10 cellular contexts compared by ENCODE assay signal in genomic region chr11:57779275-57779674, GRCh38. TPM values are rescaled to one million over a fixed set of nuclear protein-coding genes. Genes with fewer than 3 reads are reported as not detected.
DNase-seq lines count a peak whose midpoint lies in the region; ATAC-seq and TF ChIP-seq lines count a peak whose summit lies in the region.
"Had no signal": no experiment of that assay in that cellular context is flagged by ENCODE, and none has a peak within 500 bp of the region (broad histone marks: within the 10 kb centered on the region; RNA-seq: fewer than 3 reads in every experiment).

No MANE protein-coding gene starts in this region.

- no peaks in the 10 kb centered on the region for H3K9me2 ChIP-seq in hepatocyte (replicated peaks; ENCODE audit: insufficient read depth)

- CTCF ChIA-PET in CD4-positive, alpha-beta memory T cell (lab: Charles Lee; ENCODE audit: partially characterized antibody) = interaction anchor here (0.6 to 1.8 kb wide), 2 partner anchors 18 to 21 kb away, joined by 3 to 4 read pairs; partner anchors contain the start of gene CTNND1

- WGBS in hepatocyte (ENCODE audit: low lambda C conversion rate, missing lambda C conversion rate) = 17% methylated on average over 1 of the region's 1 CpG

- no peak overlapping the region for H3K4me3 ChIP-seq in hepatocyte
- H3K4me3 ChIP-seq in rectal smooth muscle tissue (ENCODE audit: low read length) = peak overlapping the region; percentile 51
- no peak overlapping the region for H3K4me3 ChIP-seq in CD4-positive, alpha-beta memory T cell (ENCODE audit: low read length in 2 of 2)

- no peaks in the 10 kb centered on the region for H3K9me3 Mint-ChIP-seq in activated naive CD8-positive, alpha-beta T cell treated with anti-CD3 and anti-CD28 coated beads for 36 hours
- no peaks in the 10 kb centered on the region for H3K9me3 Mint-ChIP-seq in CD4-positive, alpha-beta memory T cell
- H3K9me3 Mint-ChIP-seq: activated naive CD4-positive, alpha-beta T cell treated with anti-CD3 and anti-CD28 coated beads, Interleukin-2, amount 50 U/mL, for 24 hours had no signal

- POLR2A ChIA-PET in CD4-positive, alpha-beta memory T cell (lab: Charles Lee; ENCODE audit: partially characterized antibody) = interaction anchor here (1.2 kb wide), 1 partner anchor 37 kb away, joined by 3 read pairs; the partner anchor contains the start of gene SELENOH

- no peak overlapping the region for H3K9ac ChIP-seq in rectal smooth muscle tissue (ENCODE audit: low read length)

- H3K27me3 ChIP-seq in hepatocyte (no peaks in the 10 kb centered on the region), rectal smooth muscle tissue (ENCODE audit: control insufficient read depth, insufficient read depth, low read length) (no peaks in the 10 kb centered on the region)
- H3K27me3 ChIP-seq in CD4-positive, alpha-beta memory T cell (ENCODE audit: insufficient read depth, low read length) = no peaks in the 10 kb centered on the region

- H3K4me1 ChIP-seq in hepatocyte (ENCODE audit: insufficient read depth) (peaks cover 77% of the 10 kb centered on the region), rectal smooth muscle tissue (ENCODE audit: control insufficient read depth, insufficient read depth, low read length) (peaks cover 49% of the 10 kb centered on the region)
- no peaks in the 10 kb centered on the region for H3K4me1 ChIP-seq in CD4-positive, alpha-beta memory T cell (ENCODE audit: insufficient read depth, low read length)

- DNase-seq in EH (ENCODE audit: low read depth) = peak; percentile 82
- peak; percentile 82 for DNase-seq in astrocyte of the hippocampus (ENCODE audit: low read depth, low spot score)
- peak; percentile 52 for DNase-seq in hepatocyte (ENCODE audit: low spot score)
- no peak for DNase-seq in activated naive CD8-positive, alpha-beta T cell treated with anti-CD3 and anti-CD28 coated beads for 36 hours
- DNase-seq in CD4-positive, alpha-beta memory T cell = no peak
- DNase-seq: NCI-H1694 had no signal

- H3K9me3 ChIP-seq in hepatocyte (ENCODE audit: low read depth) = no peaks in the 10 kb centered on the region
- no peaks in the 10 kb centered on the region for H3K9me3 ChIP-seq in CD4-positive, alpha-beta memory T cell (ENCODE audit: control insufficient read depth in 1 of 2, low read length in 2 of 2)

- peak overlapping the region; percentile 73 for H3K4me2 ChIP-seq in hepatocyte

- H3K4me3 Mint-ChIP-seq in activated naive CD8-positive, alpha-beta T cell treated with anti-CD3 and anti-CD28 coated beads for 36 hours = no peak overlapping the region
- no peak overlapping the region for H3K4me3 Mint-ChIP-seq in CD4-positive, alpha-beta memory T cell
- H3K4me3 Mint-ChIP-seq: activated naive CD4-positive, alpha-beta T cell treated with anti-CD3 and anti-CD28 coated beads, Interleukin-2, amount 50 U/mL, for 24 hours had no signal

- H3K4me1 Mint-ChIP-seq in activated naive CD8-positive, alpha-beta T cell treated with anti-CD3 and anti-CD28 coated beads for 36 hours = peaks cover 29% of the 10 kb centered on the region
- peaks cover 0 to 14% (median 4%) of the 10 kb centered on the region in 4 donors for H3K4me1 Mint-ChIP-seq in CD4-positive, alpha-beta memory T cell

- peaks cover 91% of the 10 kb centered on the region for H3K79me2 ChIP-seq in hepatocyte

- H3K27ac ChIP-seq in hepatocyte (peak overlapping the region; percentile 91), rectal smooth muscle tissue (ENCODE audit: low read depth, low read length) (peak overlapping the region; percentile 63)
- H3K27ac ChIP-seq in CD4-positive, alpha-beta memory T cell (ENCODE audit: low read depth, low read length) = no peak overlapping the region

- H3K27me3 Mint-ChIP-seq in activated naive CD8-positive, alpha-beta T cell treated with anti-CD3 and anti-CD28 coated beads for 36 hours = no peaks in the 10 kb centered on the region
- no peaks in the 10 kb centered on the region for H3K27me3 Mint-ChIP-seq in CD4-positive, alpha-beta memory T cell
- H3K27me3 Mint-ChIP-seq: activated naive CD4-positive, alpha-beta T cell treated with anti-CD3 and anti-CD28 coated beads, Interleukin-2, amount 50 U/mL, for 24 hours had no signal

- H3K27ac Mint-ChIP-seq in activated naive CD8-positive, alpha-beta T cell treated with anti-CD3 and anti-CD28 coated beads for 36 hours = no peak overlapping the region
- peak overlapping the region in 1 of 7 donors; percentile 23 for H3K27ac Mint-ChIP-seq in CD4-positive, alpha-beta memory T cell
- H3K27ac Mint-ChIP-seq: activated naive CD4-positive, alpha-beta T cell treated with anti-CD3 and anti-CD28 coated beads, Interleukin-2, amount 50 U/mL, for 24 hours had no signal

- no peaks in the 10 kb centered on the region for H3K36me3 ChIP-seq in hepatocyte (replicated peaks; ENCODE audit: insufficient read depth, low read depth)
- H3K36me3 ChIP-seq in rectal smooth muscle tissue (ENCODE audit: control insufficient read depth, insufficient read depth, low read length) = no peaks in the 10 kb centered on the region
- H3K36me3 ChIP-seq in CD4-positive, alpha-beta memory T cell (ENCODE audit: insufficient read depth, low read length) = no peaks in the 10 kb centered on the region

- H3K36me3 Mint-ChIP-seq in activated naive CD8-positive, alpha-beta T cell treated with anti-CD3 and anti-CD28 coated beads for 36 hours = peaks cover 2% of the 10 kb centered on the region
- peaks cover 0 to 5% of the 10 kb centered on the region in 2 donors for H3K36me3 Mint-ChIP-seq in CD4-positive, alpha-beta memory T cell

- peaks cover 48% of the 10 kb centered on the region for H4K20me1 ChIP-seq in hepatocyte (ENCODE audit: insufficient read depth, poor library complexity, severe bottlenecking)

- TF ChIP-seq CTCF in hepatocyte (IDR thresholded peaks at IDR 0.05; ENCODE audit: poor library complexity) = no peak

- no peak overlapping the region for H2AFZ ChIP-seq in hepatocyte

- intact Hi-C loops in CD4-positive, alpha-beta memory T cell (cut with micrococcal nuclease) = no loop called here

- ATAC-seq in esophagus mucosa = no peak
- ATAC-seq in HG02610 (IDR thresholded peaks at IDR 0.05; ENCODE audit: unreplicated experiment) = no peak

RNA-seq across cellular contexts. Expression of gene CTNND1, which starts 17.7 kb away (rescaled TPM):
- 124 and 130 TPM in 2 replicates for total RNA-seq in hepatocyte
- polyA plus RNA-seq in hepatocyte = 59.4 and 65.0 TPM in 2 replicates
- total RNA-seq in activated naive CD8-positive, alpha-beta T cell treated with anti-CD3 and anti-CD28 coated beads for 36 hours = 1 to 10 TPM; 6.4 to 8.2 TPM
- 323 TPM for total RNA-seq in esophagus mucosa
- total RNA-seq in CD4-positive, alpha-beta memory T cell = 10 to 100 TPM; 10.3 to 11.1 TPM
- 1 to 10 TPM in 1 of 2 donors, under 1 TPM in 1; 0.91 to 1.6 TPM for polyA plus RNA-seq in CD4-positive, alpha-beta memory T cell

RNA-seq across cellular contexts. Expression of gene BTBD18, which starts 27.7 kb away (rescaled TPM):
- not detected in 2 replicates for total RNA-seq in hepatocyte
- polyA plus RNA-seq in hepatocyte = 0.24 and 0.39 TPM in 2 replicates
- not detected for total RNA-seq in activated naive CD8-positive, alpha-beta T cell treated with anti-CD3 and anti-CD28 coated beads for 36 hours
- total RNA-seq in esophagus mucosa = not detected
- not detected for total RNA-seq in CD4-positive, alpha-beta memory T cell
- under 1 TPM; 0.34 to 0.44 TPM for polyA plus RNA-seq in CD4-positive, alpha-beta memory T cell

RNA-seq across cellular contexts. Expression of gene SELENOH, which starts 38.0 kb away (rescaled TPM):
- total RNA-seq in hepatocyte (127 and 135 TPM in 2 replicates), esophagus mucosa (120 TPM)
- 205 and 229 TPM in 2 replicates for polyA plus RNA-seq in hepatocyte
- 100 to 1,000 TPM; 255 to 290 TPM for total RNA-seq in activated naive CD8-positive, alpha-beta T cell treated with anti-CD3 and anti-CD28 coated beads for 36 hours
- 100 to 1,000 TPM; 102 to 113 TPM for total RNA-seq in CD4-positive, alpha-beta memory T cell
- 100 to 1,000 TPM; 186 to 223 TPM for polyA plus RNA-seq in CD4-positive, alpha-beta memory T cell

Comparison
In these comparisons a context has a peak if more than half of its experiments do, and no peak if none do; other contexts are left out.
1. DNase-seq: peak in EH (single experiment), astrocyte of the hippocampus (single experiment) and hepatocyte (single experiment); none in activated naive CD8-positive, alpha-beta T cell treated with anti-CD3 and anti-CD28 coated beads for 36 hours (single experiment) and CD4-positive, alpha-beta memory T cell (0 of 5).
2. RNA of gene CTNND1, which starts 17.7 kb away (total RNA-seq): 323 TPM in esophagus mucosa (single experiment) and 124 to 130 TPM in hepatocyte; 10.3 to 11.1 TPM in CD4-positive, alpha-beta memory T cell and 6.4 to 8.2 TPM in activated naive CD8-positive, alpha-beta T cell treated with anti-CD3 and anti-CD28 coated beads for 36 hours; every median in the first group is over 10 times any median in the second.